8 cellular contexts compared by ENCODE assay signal in genomic region chr20:38321959-38322598, GRCh38. TPM values are rescaled to one million over a fixed set of nuclear protein-coding genes. Genes with fewer than 3 reads are reported as not detected.
DNase-seq lines count a peak whose midpoint lies in the region; ATAC-seq, FAIRE-seq and TF ChIP-seq lines count a peak whose summit lies in the region.

No MANE protein-coding gene starts in this region.

- WGBS in heart left ventricle, 4 donors = 0 to 3% (median 2%) methylated on average over 5 of the region's 5 CpGs

- peak in 3 of 4 donors; percentile 50 to 71 (median 55) for ATAC-seq in heart left ventricle
- ATAC-seq in gastrocnemius medialis = peak in 1 of 2 donors; percentile 39
- ATAC-seq in activated naive CD4-positive, alpha-beta T cell treated with anti-CD3 and anti-CD28 coated beads, Interleukin-2, amount 50 U/mL, for 72 hours = no peak

- DNase-seq in D721Med (ENCODE audit: insufficient read length, low spot score) (peak; percentile 51), Kasumi-1 (lab: John Stamatoyannopoulos, UW) (peak; percentile 67 to 69), WERI-Rb-1 (peak; percentile 65), heart left ventricle (peak in 3 of 5 donors; percentile 30 to 40 (median 38)), gastrocnemius medialis (peak in 1 of 2 donors; percentile 12), cerebellar nuclear complex (lab: John Stamatoyannopoulos, UW) (no peak)
- no peak for DNase-seq in activated naive CD4-positive, alpha-beta T cell treated with anti-CD3 and anti-CD28 coated beads, Interleukin-2, amount 50 U/mL, for 72 hours (ENCODE audit: low spot score in 2 of 2)
- no peak for DNase-seq in activated naive CD4-positive, alpha-beta T cell treated with anti-CD3 and anti-CD28 coated beads, Interleukin-2, amount 50 U/mL, for 16 hours

- peak; percentile 70 for FAIRE-seq in D721Med (lab: Jason Lieb, UNC)

- H3K36me3 ChIP-seq in WERI-Rb-1 (no peaks in the 10 kb centered on the region), heart left ventricle (no peaks in the 10 kb centered on the region), gastrocnemius medialis (no peaks in the 10 kb centered on the region)

- no peak overlapping the region for H3K27ac Mint-ChIP-seq in activated naive CD4-positive, alpha-beta T cell treated with anti-CD3 and anti-CD28 coated beads, Interleukin-2, amount 50 U/mL, for 72 hours

- no peaks in the 10 kb centered on the region for H3K27me3 ChIP-seq in WERI-Rb-1 (ENCODE audit: insufficient read depth, low read depth, severe bottlenecking)
- peaks cover 0 to 11% (median 4%) of the 10 kb centered on the region in 9 donors for H3K27me3 ChIP-seq in heart left ventricle
- H3K27me3 ChIP-seq in gastrocnemius medialis = no peaks in the 10 kb centered on the region

- in situ Hi-C loops in gastrocnemius medialis (cut with MboI; ENCODE audit: low sequenced_read_pairs in 4 of 4) = no loop called here

- no peaks in the 10 kb centered on the region for H3K9me3 Mint-ChIP-seq in activated naive CD4-positive, alpha-beta T cell treated with anti-CD3 and anti-CD28 coated beads, Interleukin-2, amount 50 U/mL, for 72 hours

- intact Hi-C loops in heart left ventricle (cut with DNase I) = loop anchor here in 9 of 10 donors (2.0 to 10.0 kb wide), 7 partner anchors 90 to 760 kb away; no protein-coding TSS in a partner anchor
- intact Hi-C loops in gastrocnemius medialis (cut with DNase I; ENCODE audit: low total_unique reads) = loop anchor here (5.0 kb wide), 2 partner anchors 95 to 265 kb away; no protein-coding TSS in a partner anchor

- no peaks in the 10 kb centered on the region for H3K36me3 Mint-ChIP-seq in activated naive CD4-positive, alpha-beta T cell treated with anti-CD3 and anti-CD28 coated beads, Interleukin-2, amount 50 U/mL, for 72 hours

- H3K4me1 ChIP-seq in heart left ventricle (no peaks in the 10 kb centered on the region), gastrocnemius medialis (no peaks in the 10 kb centered on the region)

- H3K9me3 ChIP-seq in WERI-Rb-1 (ENCODE audit: severe bottlenecking) (no peaks in the 10 kb centered on the region), heart left ventricle (no peaks in the 10 kb centered on the region), gastrocnemius medialis (no peaks in the 10 kb centered on the region)

- no peak overlapping the region for H3K27ac ChIP-seq in WERI-Rb-1
- no peak overlapping the region for H3K27ac ChIP-seq in heart left ventricle
- no peak overlapping the region for H3K27ac ChIP-seq in gastrocnemius medialis

- no peak for TF ChIP-seq POLR2A in heart left ventricle (IDR thresholded peaks at IDR 0.05)
- no peak for TF ChIP-seq POLR2A in gastrocnemius medialis (IDR thresholded peaks at IDR 0.05)

- TF ChIP-seq CTCF in D721Med (IDR thresholded peaks at IDR 0.05; ENCODE audit: insufficient read depth, missing control alignments) = peak; percentile 45
- peak; percentile 78 for TF ChIP-seq CTCF in WERI-Rb-1 (IDR thresholded peaks at IDR 0.05; ENCODE audit: low read depth, low read length)
- TF ChIP-seq CTCF in heart left ventricle (IDR thresholded peaks at IDR 0.05) = peak; percentile 31 to 75 (median 62)
- TF ChIP-seq CTCF in gastrocnemius medialis (IDR thresholded peaks at IDR 0.05 in 4 of 5, conservative IDR thresholded peaks at IDR 0.05 in 1 of 5) = peak; percentile 43 to 60 (median 55)

- H3K4me3 ChIP-seq in WERI-Rb-1 (ENCODE audit: low read depth, low read length) = no peak overlapping the region
- no peak overlapping the region for H3K4me3 ChIP-seq in heart left ventricle
- H3K4me3 ChIP-seq in gastrocnemius medialis = no peak overlapping the region

RNA-seq across cellular contexts. Expression of gene BPI, which starts 18.1 kb away (rescaled TPM):
- total RNA-seq in heart left ventricle (1 to 10 TPM in 1 of 9 donors, under 1 TPM in 3, not detected in 5; 0.18 to 2.9 (median 0.32) TPM), gastrocnemius medialis (not detected)
- polyA plus RNA-seq in heart left ventricle = not detected
- not detected for total RNA-seq in activated naive CD4-positive, alpha-beta T cell treated with anti-CD3 and anti-CD28 coated beads, Interleukin-2, amount 50 U/mL, for 72 hours

RNA-seq across cellular contexts. Expression of gene LBP, which starts 24.2 kb away (rescaled TPM):
- total RNA-seq in heart left ventricle (1 to 10 TPM in 1 of 9 donors, under 1 TPM in 4, not detected in 4; 0.15 to 1.2 (median 0.35) TPM), gastrocnemius medialis (10 to 100 TPM in 1 of 4 donors, 1 to 10 TPM in 3; 1.4 to 17.9 (median 6.5) TPM)
- polyA plus RNA-seq in heart left ventricle = under 1 TPM in 1 of 2 donors, not detected in 1; 0.58 TPM
- total RNA-seq in activated naive CD4-positive, alpha-beta T cell treated with anti-CD3 and anti-CD28 coated beads, Interleukin-2, amount 50 U/mL, for 72 hours = not detected

Comparison
In these comparisons a context has a peak if more than half of its experiments do, and no peak if none do; other contexts are left out.
1. DNase-seq: peak in D721Med (single experiment), Kasumi-1 (2 of 2), WERI-Rb-1 (single experiment) and heart left ventricle (3 of 5); none in cerebellar nuclear complex (0 of 2), activated naive CD4-positive, alpha-beta T cell treated with anti-CD3 and anti-CD28 coated beads, Interleukin-2, amount 50 U/mL, for 72 hours (0 of 2) and activated naive CD4-positive, alpha-beta T cell treated with anti-CD3 and anti-CD28 coated beads, Interleukin-2, amount 50 U/mL, for 16 hours (single experiment).
2. ATAC-seq: peak in heart left ventricle (3 of 4); none in activated naive CD4-positive, alpha-beta T cell treated with anti-CD3 and anti-CD28 coated beads, Interleukin-2, amount 50 U/mL, for 72 hours (0 of 2).
3. Peak in every context shown above with its lines, with median percentiles within 50 percentile points of each other: CTCF ChIP-seq.